ENCODE assay signal across 12 cellular contexts in the genomic region with DNA sequence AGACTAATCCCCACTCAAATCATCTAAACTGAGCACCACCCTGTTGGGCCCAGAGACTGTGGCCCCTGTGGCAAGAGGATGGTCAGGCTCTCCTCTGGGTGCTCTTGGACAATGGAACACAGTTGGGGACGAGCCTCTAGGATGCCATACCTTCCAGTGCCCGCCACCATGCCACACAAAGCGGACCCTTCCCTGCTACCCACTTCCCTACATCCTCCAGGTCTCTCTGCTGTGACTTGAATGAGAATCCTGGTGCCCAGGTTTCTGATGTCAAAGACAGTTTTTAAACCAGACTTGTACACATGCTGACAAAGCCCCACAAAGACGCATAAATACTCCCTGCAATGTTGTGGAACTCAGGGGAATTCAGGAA. TPM values are rescaled to one million over a fixed set of nuclear protein-coding genes. Genes with fewer than 3 reads are reported as not detected.
DNase-seq lines count a peak whose midpoint lies in the region; ATAC-seq and TF ChIP-seq lines count a peak whose summit lies in the region.
"Had no signal": no experiment of that assay in that cellular context is flagged by ENCODE, and none has a peak within 500 bp of the region (broad histone marks: within the 10 kb centered on the region; RNA-seq: fewer than 3 reads in every experiment).

No MANE protein-coding gene starts in this region.

- no CpG with 5 or more reads among the region's 4 CpGs for WGBS in mesendoderm (ENCODE audit: extremely low coverage, insufficient coverage, low lambda C conversion rate)

- H3K9me2 ChIP-seq in PC-9 (ENCODE audit: insufficient read depth) = no peaks in the 10 kb centered on the region

- H4K5ac ChIP-seq in mesendoderm (ENCODE audit: low read length) = no peak overlapping the region

- peaks cover 45% of the 10 kb centered on the region for H3K4me1 ChIP-seq in PC-9 (replicated peaks; ENCODE audit: insufficient read depth)
- H3K4me1 ChIP-seq in mesendoderm (ENCODE audit: control insufficient read depth, low read depth, low read length) = peaks cover 2% of the 10 kb centered on the region
- H3K4me1 ChIP-seq in thoracic aorta (ENCODE audit: control insufficient read depth in 1 of 2, low read depth in 2 of 2) = peaks cover 4 to 17% of the 10 kb centered on the region in 2 donors

- H2BK15ac ChIP-seq in mesendoderm (replicated peaks; ENCODE audit: low read depth) = no peak overlapping the region

- no peak for ATAC-seq in thoracic aorta (ENCODE audit: insufficient number of reproducible peaks, low FRiP score, low read depth)
- ATAC-seq in GM21529 (IDR thresholded peaks at IDR 0.05; ENCODE audit: unreplicated experiment) = no peak

- peaks cover 11% of the 10 kb centered on the region for H3K79me1 ChIP-seq in mesendoderm (ENCODE audit: low read length)

- H4K8ac ChIP-seq in mesendoderm (ENCODE audit: low read depth, low read length) = no peak overlapping the region

- no peaks in the 10 kb centered on the region for H3K36me3 ChIP-seq in PC-9 (ENCODE audit: low read depth)
- peaks cover 10% of the 10 kb centered on the region for H3K36me3 ChIP-seq in mesendoderm (ENCODE audit: control insufficient read depth, insufficient read depth, low read length)
- H3K36me3 ChIP-seq in thoracic aorta = no peaks in the 10 kb centered on the region

- H3K23ac ChIP-seq in mesendoderm (ENCODE audit: low read length) = no peak overlapping the region

- POLR2A ChIA-PET in PC-9 (lab: Charles Lee; ENCODE audit: unreplicated experiment) = no interaction called here

- CTCF ChIA-PET in PC-9 (lab: Charles Lee) = interaction anchor here (0.6 to 2.0 kb wide), 12 partner anchors 9 to 247 kb away, joined by 3 to 126 read pairs (median 6); a partner anchor contains a TSS

- no peak overlapping the region for H3K4me3 ChIP-seq in PC-9
- no peak overlapping the region for H3K4me3 ChIP-seq in dorsolateral prefrontal cortex
- H3K4me3 ChIP-seq in mesendoderm (ENCODE audit: low read length) = no peak overlapping the region
- H3K4me3 ChIP-seq in thoracic aorta = no peak overlapping the region

- no peak overlapping the region for H3K56ac ChIP-seq in mesendoderm (ENCODE audit: low read length)

- TF ChIP-seq CTCF in PC-9 (conservative IDR thresholded peaks at IDR 0.05) (no peak), dorsolateral prefrontal cortex (IDR thresholded peaks at IDR 0.05 in 54 of 56, conservative IDR thresholded peaks at IDR 0.05 in 2 of 56; ENCODE audit: low read depth in 1 of 56, partially characterized antibody in 56 of 56) (no peak), thoracic aorta (IDR thresholded peaks at IDR 0.05) (no peak)

- peak overlapping the region; percentile 26 for H3K9ac ChIP-seq in mesendoderm (ENCODE audit: low read length)
- H3K9ac ChIP-seq: parathyroid adenoma had no signal

- no peaks in the 10 kb centered on the region for H3K9me3 ChIP-seq in PC-9 (ENCODE audit: insufficient read depth, low read depth)
- no peaks in the 10 kb centered on the region for H3K9me3 ChIP-seq in thoracic aorta

- H3K4me2 ChIP-seq in PC-9 (peak overlapping the region; percentile 65; the same call in 1 of the 2 replicates), mesendoderm (ENCODE audit: low read length) (no peak overlapping the region)

- H3K79me2 ChIP-seq in PC-9 (ENCODE audit: low read depth) (peaks cover 40% of the 10 kb centered on the region), mesendoderm (ENCODE audit: control insufficient read depth, insufficient read depth, low read length) (peaks cover 3% of the 10 kb centered on the region)

- intact Hi-C loops in PC-9 (cut with micrococcal nuclease; ENCODE audit: unreplicated experiment) = loop anchor here (10.0 kb wide), 1 partner anchor 130 kb away; a partner anchor contains a TSS
- intact Hi-C loops in dorsolateral prefrontal cortex (cut with DNase I) = loop anchor here (2.0 to 5.0 kb wide), 3 partner anchors 28 to 203 kb away; a partner anchor contains a TSS

- no peaks in the 10 kb centered on the region for H3K27me3 ChIP-seq in PC-9 (ENCODE audit: insufficient read depth, low read depth)
- no peaks in the 10 kb centered on the region for H3K27me3 ChIP-seq in dorsolateral prefrontal cortex
- H3K27me3 ChIP-seq in mesendoderm (ENCODE audit: insufficient read depth, low read length, poor library complexity) = no peaks in the 10 kb centered on the region
- no peaks in the 10 kb centered on the region for H3K27me3 ChIP-seq in thoracic aorta (replicated peaks; ENCODE audit: insufficient read depth)

- peaks cover 27% of the 10 kb centered on the region for H3F3A ChIP-seq in PC-9 (ENCODE audit: insufficient read depth, low read depth)

- H3K27ac ChIP-seq in PC-9 = peak overlapping the region; percentile 86; the same call in 1 of the 2 replicates
- peak overlapping the region in 31 of 59 donors; percentile 3 to 73 (median 46) for H3K27ac ChIP-seq in dorsolateral prefrontal cortex
- no peak overlapping the region for H3K27ac ChIP-seq in mesendoderm (ENCODE audit: low read depth, low read length)
- peak overlapping the region; percentile 14 to 16 for H3K27ac ChIP-seq in thoracic aorta
- H3K27ac ChIP-seq: parathyroid adenoma had no signal

- H2AK5ac ChIP-seq in mesendoderm (ENCODE audit: low read length) = no peak overlapping the region

- H2BK120ac ChIP-seq in mesendoderm (ENCODE audit: low read depth, low read length) = no peak overlapping the region

- H3K18ac ChIP-seq in mesendoderm (ENCODE audit: low read length) = no peak overlapping the region

- H2AFZ ChIP-seq in PC-9 = no peak overlapping the region

- H4K20me1 ChIP-seq in PC-9 (ENCODE audit: insufficient read depth) = no peaks in the 10 kb centered on the region

- no TSS peak for BruUV-seq in PC-9 (replicated peaks; lab: Mats Ljungman, UMichigan)

- no peak overlapping the region for H3K4ac ChIP-seq in mesendoderm (ENCODE audit: low read depth, low read length)

- DNase-seq in PC-9 = no peak
- DNase-seq in dorsolateral prefrontal cortex = no peak
- DNase-seq in mesendoderm = no peak
- no peak for DNase-seq in thoracic aorta (ENCODE audit: low spot score)
- no peak for DNase-seq in DMS 273 (lab: John Stamatoyannopoulos, UW; ENCODE audit: unreplicated experiment)
- DNase-seq in NCI-H524 treated with DMSO at 0.1 percent for 48 hours (lab: John Stamatoyannopoulos, UW) = no peak
- no peak for DNase-seq in SKM-1 (lab: John Stamatoyannopoulos, UW; ENCODE audit: unreplicated experiment)
- DNase-seq: activated CD8-positive, alpha-beta memory T cell treated with anti-CD3 and anti-CD28 coated beads, Interleukin-2, amount 10 ng/mL, durations not matched to agents 7 days and 5 days; NCI-H226; T-helper 17 cell had no signal

- no peak overlapping the region for H2BK5ac ChIP-seq in mesendoderm (ENCODE audit: low read length)

RNA-seq across cellular contexts. Expression of a gene that starts 4.7 kb away (rescaled TPM):
- total RNA-seq in PC-9 (2021) (28.5 and 35.4 TPM in 2 replicates), dorsolateral prefrontal cortex (10 to 100 TPM in 60 of 120 experiments, 1 to 10 TPM in 60; 5.5 to 17.7 (median 10.0) TPM), thoracic aorta (10 to 100 TPM in 1 of 2 donors, 1 to 10 TPM in 1; 5.9 to 15.2 TPM)
- 17.5 TPM for polyA plus RNA-seq in mesendoderm (2013, experiment 1 of 2)
- 16.4 TPM for polyA plus RNA-seq in mesendoderm (2013, experiment 2 of 2)

RNA-seq across cellular contexts. Expression of a gene that starts 4.8 kb away (rescaled TPM):
- 235 and 314 TPM in 2 replicates for total RNA-seq in PC-9 (2021)
- 100 to 1,000 TPM; 127 to 251 (median 193) TPM for total RNA-seq in dorsolateral prefrontal cortex
- 1,066 TPM for polyA plus RNA-seq in mesendoderm (2013, experiment 1 of 2)
- 1,068 TPM for polyA plus RNA-seq in mesendoderm (2013, experiment 2 of 2)
- 100 to 1,000 TPM; 112 to 164 TPM for total RNA-seq in thoracic aorta

RNA-seq across cellular contexts. Expression of a gene that starts 5.3 kb away (rescaled TPM):
- total RNA-seq in PC-9 (2021) (97.7 and 120 TPM in 2 replicates), dorsolateral prefrontal cortex (100 to 1,000 TPM in 116 of 120 experiments, 10 to 100 TPM in 4; 88.5 to 492 (median 177) TPM), thoracic aorta (100 to 1,000 TPM; 177 to 210 TPM)
- 58.6 TPM for polyA plus RNA-seq in mesendoderm (2013, experiment 1 of 2)
- 54.5 TPM for polyA plus RNA-seq in mesendoderm (2013, experiment 2 of 2)

RNA-seq across cellular contexts. Expression of a gene that starts 11.3 kb away (rescaled TPM):
- 6.9 and 8.5 TPM in 2 replicates for total RNA-seq in PC-9 (2021)
- total RNA-seq in dorsolateral prefrontal cortex = 10 to 100 TPM in 5 of 120 experiments, 1 to 10 TPM in 115; 3.5 to 10.4 (median 6.0) TPM
- polyA plus RNA-seq in mesendoderm (2013, experiment 1 of 2) = 15.5 TPM
- 16.0 TPM for polyA plus RNA-seq in mesendoderm (2013, experiment 2 of 2)
- total RNA-seq in thoracic aorta = 1 to 10 TPM; 4.0 to 8.3 TPM
